Comparison of ENCODE assay signal across 2 cellular contexts in genomic region chr12:77953515-77953914, GRCh38.
TF ChIP-seq lines count a peak whose summit lies in the region.

No MANE protein-coding gene starts in this region.

TF ChIP-seq in IMR-90, 13 proteins besides CTCF, POLR2A, EP300 and RAD21:
- TF ChIP-seq RFX5 (IDR thresholded peaks at IDR 0.05; ENCODE audit: low read depth, low read length) = no peak

TF ChIP-seq in H1, 55 proteins besides CTCF, POLR2A, EP300 and RAD21:
- TF ChIP-seq SAP30 (IDR thresholded peaks at IDR 0.05; ENCODE audit: insufficient read depth, insufficient replicate concordance, low read length) = no peak
- TF ChIP-seq SIX5 (IDR thresholded peaks at IDR 0.05; ENCODE audit: low read depth, low read length) = no peak
- no peak for TF ChIP-seq RXRA (IDR thresholded peaks at IDR 0.05; ENCODE audit: insufficient read depth, low read depth, low read length)
- TF ChIP-seq SUZ12 (IDR thresholded peaks at IDR 0.05; ENCODE audit: low read length) = no peak
- no peak for TF ChIP-seq USF2 (IDR thresholded peaks at IDR 0.05; ENCODE audit: low read length)
- no peak for TF ChIP-seq BCL11A (IDR thresholded peaks at IDR 0.05; ENCODE audit: low read depth in 2 of 2, low read length in 2 of 2)
- no peak for TF ChIP-seq E2F6 (IDR thresholded peaks at IDR 0.05)
- no peak for TF ChIP-seq GABPA (IDR thresholded peaks at IDR 0.05; ENCODE audit: borderline replicate concordance, insufficient read depth, low read length)
- TF ChIP-seq JUND (IDR thresholded peaks at IDR 0.05; ENCODE audit: low read length) = no peak
